In genomic region chr16:90007635-90008318, GRCh38 we compare ENCODE assay signal across 8 cellular contexts. TPM values are rescaled to one million over a fixed set of nuclear protein-coding genes. Genes with fewer than 3 reads are reported as not detected.
A peak's percentile ranks its signal among the peaks of the same experiment; 100 is the strongest.
DNase-seq lines count a peak whose midpoint lies in the region; ATAC-seq and TF ChIP-seq lines count a peak whose summit lies in the region.
"Not testable (repeated sequence)": the region's sequence is repeated elsewhere in the genome, so short reads cannot be mapped to it uniquely, and the experiment has no call there.

No MANE protein-coding gene starts in this region.

- intact Hi-C loops in naive thymus-derived CD4-positive, alpha-beta T cell (cut with micrococcal nuclease), result not testable (repeated sequence)

- ATAC-seq in WTC11; naive thymus-derived CD4-positive, alpha-beta T cell: not testable (repeated sequence)
- ATAC-seq in stimulated activated memory B cell treated with anti-CD40 and anti-IgM and Interleukin-4, amounts not matched to agents 10 μg/mL and 1 μg/mL and 100 μg/mL, for 72 hours, result peak; percentile 22

- peak overlapping the region; percentile 68; the same call in 1 of the 2 replicates for H3K27ac Mint-ChIP-seq in WTC11
- H3K27ac Mint-ChIP-seq in endodermal cell, result peak overlapping the region; percentile 66
- H3K27ac Mint-ChIP-seq in naive thymus-derived CD4-positive, alpha-beta T cell, result peak overlapping the region in 4 of 9 donors; percentile 28 to 78 (median 60)
- peak overlapping the region; percentile 85 for H3K27ac Mint-ChIP-seq in stimulated activated memory B cell treated with anti-CD40 and anti-IgM and Interleukin-4, amounts not matched to agents 10 μg/mL and 1 μg/mL and 100 μg/mL, for 72 hours

- not testable (repeated sequence) for H3K27me3 Mint-ChIP-seq in WTC11 (ENCODE audit: low read depth); endodermal cell (ENCODE audit: insufficient read depth); naive thymus-derived CD4-positive, alpha-beta T cell; stimulated activated memory B cell treated with anti-CD40 and anti-IgM and Interleukin-4, amounts not matched to agents 10 μg/mL and 1 μg/mL and 100 μg/mL, for 72 hours

- WGBS in endodermal cell (ENCODE audit: insufficient coverage in 1 of 2, insufficient read length in 1 of 2), 2 experiments, result 93 to 94% methylated on average over 4 to 10 of the region's 14 CpGs

- not testable (repeated sequence) for H3K9me2 ChIP-seq in DOHH2 (replicated peaks; ENCODE audit: control insufficient read depth, low read length)

- H3K9ac ChIP-seq in BLaER1; endodermal cell (ENCODE audit: extremely low read depth, low read length, poor library complexity, severe bottlenecking): not testable (repeated sequence)

- CTCF ChIA-PET in HEK293 (lab: Yijun Ruan, JAX); WTC11 (lab: Charles Lee): not testable (repeated sequence)
- CTCF ChIA-PET in naive thymus-derived CD4-positive, alpha-beta T cell (lab: Charles Lee), result interaction anchor here (0.5 kb wide), 1 partner anchor 149 kb away, joined by 3 read pairs; no protein-coding TSS in a partner anchor

- H3K9me3 Mint-ChIP-seq in WTC11; endodermal cell; naive thymus-derived CD4-positive, alpha-beta T cell; stimulated activated memory B cell treated with anti-CD40 and anti-IgM and Interleukin-4, amounts not matched to agents 10 μg/mL and 1 μg/mL and 100 μg/mL, for 72 hours: not testable (repeated sequence)

- H4K20me1 ChIP-seq in BLaER1 (peaks cover 85% of the 10 kb centered on the region), DOHH2 (ENCODE audit: control insufficient read depth, insufficient read depth, low read depth, low read length) (peaks cover 25% of the 10 kb centered on the region)

- peak; percentile 53 for DNase-seq in NAMALWA (ENCODE audit: low spot score)
- DNase-seq in WTC11 (ENCODE audit: low spot score); endodermal cell; naive thymus-derived CD4-positive, alpha-beta T cell: not testable (repeated sequence)

- not testable (repeated sequence) for H3K4me3 Mint-ChIP-seq in WTC11, endodermal cell
- peak overlapping the region in 7 of 10 donors; percentile 16 to 75 (median 54) for H3K4me3 Mint-ChIP-seq in naive thymus-derived CD4-positive, alpha-beta T cell
- peak overlapping the region; percentile 24 for H3K4me3 Mint-ChIP-seq in stimulated activated memory B cell treated with anti-CD40 and anti-IgM and Interleukin-4, amounts not matched to agents 10 μg/mL and 1 μg/mL and 100 μg/mL, for 72 hours

- H3K27ac ChIP-seq in BLaER1; HEK293 (ENCODE audit: extremely low read depth, low read depth, low read length); endodermal cell (ENCODE audit: low read depth, low read length); naive thymus-derived CD4-positive, alpha-beta T cell (ENCODE audit: low read depth, low read length): not testable (repeated sequence)
- H3K27ac ChIP-seq in DOHH2 (ENCODE audit: low read depth, low read length), result peak overlapping the region; percentile 76

- not testable (repeated sequence) for TF ChIP-seq CTCF in DOHH2 (IDR thresholded peaks at IDR 0.05; ENCODE audit: low read depth, low read length, poor library complexity, severe bottlenecking); HEK293 (tag by site-specific recombination; IDR thresholded peaks at IDR 0.05); WTC11 (IDR thresholded peaks at IDR 0.05); endodermal cell (conservative IDR thresholded peaks at IDR 0.05)

- H3K79me2 ChIP-seq in DOHH2 (ENCODE audit: control insufficient read depth, low read length), result not testable (repeated sequence)

- peaks cover 56% of the 10 kb centered on the region for H3K27me3 ChIP-seq in BLaER1
- H3K27me3 ChIP-seq in DOHH2 (ENCODE audit: control insufficient read depth, low read length), result peaks cover 42% of the 10 kb centered on the region
- not testable (repeated sequence) for H3K27me3 ChIP-seq in endodermal cell (ENCODE audit: control insufficient read depth, insufficient read depth, low read length, poor library complexity, severe bottlenecking); naive thymus-derived CD4-positive, alpha-beta T cell (ENCODE audit: control insufficient read depth in 2 of 2, insufficient read depth in 2 of 2, low read length in 2 of 2)

- H3K4me1 Mint-ChIP-seq in WTC11, endodermal cell: not testable (repeated sequence)
- peaks cover 13 to 31% (median 19%) of the 10 kb centered on the region in 7 donors for H3K4me1 Mint-ChIP-seq in naive thymus-derived CD4-positive, alpha-beta T cell
- peaks cover 65% of the 10 kb centered on the region for H3K4me1 Mint-ChIP-seq in stimulated activated memory B cell treated with anti-CD40 and anti-IgM and Interleukin-4, amounts not matched to agents 10 μg/mL and 1 μg/mL and 100 μg/mL, for 72 hours

- not testable (repeated sequence) for H3K36me3 Mint-ChIP-seq in WTC11; endodermal cell (ENCODE audit: low read depth); naive thymus-derived CD4-positive, alpha-beta T cell; stimulated activated memory B cell treated with anti-CD40 and anti-IgM and Interleukin-4, amounts not matched to agents 10 μg/mL and 1 μg/mL and 100 μg/mL, for 72 hours

- H3K4me1 ChIP-seq in BLaER1 (peaks cover 56% of the 10 kb centered on the region), DOHH2 (ENCODE audit: control insufficient read depth, low read length) (peaks cover 56% of the 10 kb centered on the region)
- H3K4me1 ChIP-seq in HEK293 (ENCODE audit: control insufficient read depth, insufficient read depth, low read length); endodermal cell (ENCODE audit: control insufficient read depth, insufficient read depth, low read length): not testable (repeated sequence)
- H3K4me1 ChIP-seq in naive thymus-derived CD4-positive, alpha-beta T cell (ENCODE audit: control insufficient read depth in 2 of 2, insufficient read depth in 2 of 2, low read length in 2 of 2), result peaks cover 13 to 14% of the 10 kb centered on the region in 2 donors

- H3F3A ChIP-seq in DOHH2 (ENCODE audit: control insufficient read depth, insufficient read depth), result peaks cover 22% of the 10 kb centered on the region

- H3K4me2 ChIP-seq in BLaER1, result peak overlapping the region; percentile 70
- H3K4me2 ChIP-seq in DOHH2 (ENCODE audit: low read length), result peak overlapping the region; percentile 65

- POLR2A ChIA-PET in HEK293 (lab: Yijun Ruan, JAX); WTC11 (lab: Charles Lee); naive thymus-derived CD4-positive, alpha-beta T cell (lab: Charles Lee): not testable (repeated sequence)

- not testable (repeated sequence) for H3K4me3 ChIP-seq in BLaER1; HEK293 (ENCODE audit: low read depth, low read length); endodermal cell (ENCODE audit: low read length); naive thymus-derived CD4-positive, alpha-beta T cell (ENCODE audit: low read length)
- peak overlapping the region; percentile 24 for H3K4me3 ChIP-seq in DOHH2 (ENCODE audit: low read length)

- not testable (repeated sequence) for H3K9me3 ChIP-seq in BLaER1; DOHH2 (ENCODE audit: control insufficient read depth, insufficient read depth, low read length); HEK293 (ENCODE audit: control insufficient read depth, insufficient read depth, low read depth, low read length); endodermal cell (ENCODE audit: control insufficient read depth, low read length); naive thymus-derived CD4-positive, alpha-beta T cell (ENCODE audit: control insufficient read depth in 2 of 3, low read length in 3 of 3)

- not testable (repeated sequence) for H3K36me3 ChIP-seq in BLaER1; DOHH2 (ENCODE audit: control insufficient read depth, low read length); endodermal cell (ENCODE audit: control insufficient read depth, insufficient read depth, low read length); naive thymus-derived CD4-positive, alpha-beta T cell (ENCODE audit: control insufficient read depth in 2 of 3, insufficient read depth in 3 of 3, low read length in 3 of 3)
- peaks cover 0 to 10% of the 10 kb centered on the region in 2 experiments; a peak in 2 of 3 replicates for H3K36me3 ChIP-seq in HEK293 (ENCODE audit: control insufficient read depth in 2 of 2, insufficient read depth in 1 of 2, low read length in 2 of 2)

TF ChIP-seq in HEK293, 187 proteins besides CTCF, POLR2A, EP300 and RAD21:
- TF ChIP-seq GLIS1 (tag by site-specific recombination; IDR thresholded peaks at IDR 0.05), result peak; percentile 74

RNA-seq across cellular contexts. Expression of gene DBNDD1, which starts 11.5 kb away (rescaled TPM):
- total RNA-seq in WTC11 (2021) (74.8 to 77.0 TPM (median 75.0 TPM) in 3 replicates), endodermal cell (10 to 100 TPM; 31.5 to 32.5 TPM)
- 29.9 TPM for polyA plus RNA-seq in endodermal cell (2013, experiment 1 of 2)
- 27.8 TPM for polyA plus RNA-seq in endodermal cell (2013, experiment 2 of 2)
- 1 to 10 TPM in 4 of 5 experiments, under 1 TPM in 1; 0.12 to 4.1 (median 1.3) TPM for total RNA-seq in naive thymus-derived CD4-positive, alpha-beta T cell
- 10 to 100 TPM; 12.2 to 20.8 TPM for polyA plus RNA-seq in naive thymus-derived CD4-positive, alpha-beta T cell

RNA-seq across cellular contexts. Expression of gene DEF8, which starts 59.2 kb away (rescaled TPM):
- 64.5 to 64.7 TPM (median 64.6 TPM) in 3 replicates for total RNA-seq in WTC11 (2021)
- total RNA-seq in endodermal cell, result 10 to 100 TPM; 74.9 to 81.2 TPM
- polyA plus RNA-seq in endodermal cell (2013, experiment 1 of 2), result 53.8 TPM
- 53.3 TPM for polyA plus RNA-seq in endodermal cell (2013, experiment 2 of 2)
- 10 to 100 TPM; 26.7 to 50.3 (median 40.7) TPM for total RNA-seq in naive thymus-derived CD4-positive, alpha-beta T cell
- polyA plus RNA-seq in naive thymus-derived CD4-positive, alpha-beta T cell, result 10 to 100 TPM; 19.4 to 31.5 TPM

Comparison
In these comparisons a context has a peak if more than half of its experiments do, and no peak if none do; other contexts are left out.
1. RNA of gene DBNDD1, which starts 11.5 kb away (total RNA-seq): 74.8 to 77.0 TPM in WTC11 and 31.5 to 32.5 TPM in endodermal cell; 0.12 to 4.1 TPM in naive thymus-derived CD4-positive, alpha-beta T cell; every median in the first group is over 4 times any median in the second.